In the genomic region with DNA sequence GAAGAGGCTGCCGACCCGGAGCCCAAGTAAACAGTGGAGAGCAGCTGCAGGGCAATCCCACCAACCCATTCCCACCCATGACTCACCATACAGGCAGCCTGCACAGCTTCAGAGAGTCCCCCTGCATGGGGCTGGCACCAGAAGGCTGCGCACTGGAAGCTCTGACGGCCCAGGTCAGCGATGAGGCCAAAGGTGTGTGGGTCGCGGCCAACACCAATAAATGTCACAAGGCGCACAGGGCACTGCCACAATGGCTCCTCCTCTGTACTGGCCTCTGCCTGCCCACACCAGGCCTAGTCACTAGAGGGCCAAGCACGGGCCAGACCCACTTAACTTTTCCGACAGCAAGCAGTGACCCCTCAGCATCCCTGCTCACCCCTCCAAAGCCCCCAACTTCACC, we compare ENCODE assay signal across 1 cellular context.
TF ChIP-seq lines count a peak whose summit lies in the region.

No MANE protein-coding gene starts in this region.

TF ChIP-seq in liver, 16 proteins besides CTCF, POLR2A, EP300 and RAD21 (continued from another document):
- TF ChIP-seq, protein P1, sequence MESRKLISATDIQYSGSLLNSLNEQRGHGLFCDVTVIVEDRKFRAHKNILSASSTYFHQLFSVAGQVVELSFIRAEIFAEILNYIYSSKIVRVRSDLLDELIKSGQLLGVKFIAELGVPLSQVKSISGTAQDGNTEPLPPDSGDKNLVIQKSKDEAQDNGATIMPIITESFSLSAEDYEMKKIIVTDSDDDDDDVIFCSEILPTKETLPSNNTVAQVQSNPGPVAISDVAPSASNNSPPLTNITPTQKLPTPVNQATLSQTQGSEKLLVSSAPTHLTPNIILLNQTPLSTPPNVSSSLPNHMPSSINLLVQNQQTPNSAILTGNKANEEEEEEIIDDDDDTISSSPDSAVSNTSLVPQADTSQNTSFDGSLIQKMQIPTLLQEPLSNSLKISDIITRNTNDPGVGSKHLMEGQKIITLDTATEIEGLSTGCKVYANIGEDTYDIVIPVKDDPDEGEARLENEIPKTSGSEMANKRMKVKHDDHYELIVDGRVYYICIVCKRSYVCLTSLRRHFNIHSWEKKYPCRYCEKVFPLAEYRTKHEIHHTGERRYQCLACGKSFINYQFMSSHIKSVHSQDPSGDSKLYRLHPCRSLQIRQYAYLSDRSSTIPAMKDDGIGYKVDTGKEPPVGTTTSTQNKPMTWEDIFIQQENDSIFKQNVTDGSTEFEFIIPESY (IDR thresholded peaks at IDR 0.05): no peak
- TF ChIP-seq EGR1 (IDR thresholded peaks at IDR 0.05; ENCODE audit: low read depth in 2 of 2) (peak in 1 of 2 donors; percentile 27), SP1 (IDR thresholded peaks at IDR 0.05) (peak; percentile 86), FOXA1 (IDR thresholded peaks at IDR 0.05) (no peak), JUND (IDR thresholded peaks at IDR 0.05) (peak; percentile 71 to 81), HNF4G (IDR thresholded peaks at IDR 0.05) (no peak)
- TF ChIP-seq, protein P2, sequence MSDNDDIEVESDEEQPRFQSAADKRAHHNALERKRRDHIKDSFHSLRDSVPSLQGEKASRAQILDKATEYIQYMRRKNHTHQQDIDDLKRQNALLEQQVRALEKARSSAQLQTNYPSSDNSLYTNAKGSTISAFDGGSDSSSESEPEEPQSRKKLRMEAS (IDR thresholded peaks at IDR 0.05): peak; percentile 51
- TF ChIP-seq, protein P3, sequence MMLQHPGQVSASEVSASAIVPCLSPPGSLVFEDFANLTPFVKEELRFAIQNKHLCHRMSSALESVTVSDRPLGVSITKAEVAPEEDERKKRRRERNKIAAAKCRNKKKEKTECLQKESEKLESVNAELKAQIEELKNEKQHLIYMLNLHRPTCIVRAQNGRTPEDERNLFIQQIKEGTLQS (IDR thresholded peaks at IDR 0.05): peak; percentile 49
